In the genomic region with DNA sequence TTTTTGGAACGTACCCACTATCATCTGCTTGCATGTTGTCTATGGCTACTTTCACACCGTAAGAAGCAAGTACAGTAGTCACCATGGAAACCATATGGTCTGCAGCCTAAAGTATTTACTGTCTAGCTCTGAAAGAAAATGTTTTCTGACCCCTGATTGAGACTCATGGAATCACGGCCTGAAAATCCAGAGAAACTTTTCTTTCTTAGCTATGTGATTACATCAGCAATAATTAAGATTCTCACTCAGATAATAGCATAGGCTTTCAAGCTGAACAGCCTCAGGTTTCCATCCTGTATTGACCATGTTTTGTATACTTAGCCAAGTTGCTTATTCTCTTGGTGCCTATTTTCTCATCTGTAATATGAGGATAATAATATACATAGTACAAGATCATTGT, we compare ENCODE assay signal across 19 cellular contexts.
DNase-seq lines count a peak whose midpoint lies in the region; ATAC-seq and TF ChIP-seq lines count a peak whose summit lies in the region.
"Had no signal": no experiment of that assay in that cellular context is flagged by ENCODE, and none has a peak within 500 bp of the region (broad histone marks: within the 10 kb centered on the region; RNA-seq: fewer than 3 reads in every experiment).

No MANE protein-coding gene starts in this region.

- in situ Hi-C loops in IMR-90 (cut with MboI; ENCODE audit: low sequenced_read_pairs): no loop called here

- no peak for TF ChIP-seq RAD21 in IMR-90 (IDR thresholded peaks at IDR 0.05; ENCODE audit: low read length)

- H4K91ac ChIP-seq in IMR-90 (ENCODE audit: insufficient read depth, low read depth, low read length) (no peak overlapping the region), neuronal stem cell (ENCODE audit: low read depth, low read length, poor library complexity) (no peak overlapping the region)

- no peak overlapping the region for H2BK12ac ChIP-seq in neuronal stem cell (ENCODE audit: low read length)

- H3K56ac ChIP-seq in IMR-90 (ENCODE audit: extremely low read depth, insufficient read depth, low read length): no peak overlapping the region

- H3K4me1 ChIP-seq in IMR-90 (ENCODE audit: control insufficient read depth, insufficient read depth, low read length): no peaks in the 10 kb centered on the region
- H3K4me1 ChIP-seq in adipocyte (ENCODE audit: control insufficient read depth, insufficient read depth, low read length): peaks cover 5% of the 10 kb centered on the region
- H3K4me1 ChIP-seq in neuronal stem cell (ENCODE audit: control insufficient read depth in 2 of 2, insufficient read depth in 1 of 2, low read depth in 1 of 2, low read length in 2 of 2): peaks cover 1 to 8% of the 10 kb centered on the region in 2 donors
- H3K4me1 ChIP-seq: BLaER1, Caco-2, HAP-1 had no signal

- H2BK5ac ChIP-seq in IMR-90 (ENCODE audit: low read depth, low read length, poor library complexity, severe bottlenecking) (no peak overlapping the region), neuronal stem cell (ENCODE audit: low read length) (no peak overlapping the region)

- H2AK9ac ChIP-seq in IMR-90 (replicated peaks; ENCODE audit: low read depth, low read length, poor library complexity): no peak overlapping the region

- no TSS peak for BruUV-seq in IMR-90 (replicated peaks; lab: Mats Ljungman, UMichigan)

- CTCF ChIA-PET in IMR-90 (lab: Yijun Ruan, JAX): no interaction called here

- H4K20me1 ChIP-seq in IMR-90 (ENCODE audit: insufficient read depth, low read length): no peaks in the 10 kb centered on the region
- H4K20me1 ChIP-seq: BLaER1 had no signal

- H3K27ac ChIP-seq in IMR-90 (ENCODE audit: insufficient read depth, low read length) (no peak overlapping the region), neuronal stem cell (replicated peaks; ENCODE audit: low read length) (no peak overlapping the region)
- H3K27ac ChIP-seq: BLaER1, C4-2B had no signal

- H3K14ac ChIP-seq in IMR-90 (replicated peaks; ENCODE audit: low read depth, low read length): no peak overlapping the region
- no peak overlapping the region for H3K14ac ChIP-seq in neuronal stem cell (ENCODE audit: low read length)

- no peak overlapping the region for H4K8ac ChIP-seq in IMR-90 (ENCODE audit: low read depth in 2 of 2, low read length in 2 of 2)
- H4K8ac ChIP-seq in neuronal stem cell (ENCODE audit: low read depth, low read length): no peak overlapping the region

- H3K4ac ChIP-seq in IMR-90 (ENCODE audit: low read depth, low read length): no peak overlapping the region
- H3K4ac ChIP-seq in neuronal stem cell (ENCODE audit: low read length): no peak overlapping the region

- TF ChIP-seq CTCF in IMR-90 (conservative IDR thresholded peaks at IDR 0.05; ENCODE audit: low read depth, low read length): no peak

- no peak overlapping the region for H2BK120ac ChIP-seq in IMR-90 (ENCODE audit: low read depth, low read length)
- H2BK120ac ChIP-seq in neuronal stem cell (ENCODE audit: low read depth, low read length): no peak overlapping the region

- H3K27me3 ChIP-seq in IMR-90 (ENCODE audit: control insufficient read depth, insufficient read depth, low read length): no peaks in the 10 kb centered on the region
- H3K27me3 ChIP-seq in adipocyte (replicated peaks; ENCODE audit: control insufficient read depth, insufficient read depth, low read length): no peaks in the 10 kb centered on the region
- no peaks in the 10 kb centered on the region for H3K27me3 ChIP-seq in neuronal stem cell (ENCODE audit: control insufficient read depth in 3 of 3, insufficient read depth in 3 of 3, low read depth in 1 of 3, low read length in 3 of 3)
- H3K27me3 ChIP-seq: BLaER1 had no signal

- TF ChIP-seq POLR2A in IMR-90 (IDR thresholded peaks at IDR 0.05; ENCODE audit: low read depth, low read length): no peak

- H3K4me3 ChIP-seq in IMR-90 (ENCODE audit: insufficient read depth, low read depth, low read length) (no peak overlapping the region), adipocyte (ENCODE audit: low read length) (no peak overlapping the region), neuronal stem cell (ENCODE audit: low read length in 2 of 2) (no peak overlapping the region)
- H3K4me3 ChIP-seq: BLaER1, GM23338, HAP-1 had no signal

- dilution Hi-C loops in IMR-90 (cut with HindIII; ENCODE audit: low sequenced_read_pairs, unreplicated experiment): no loop called here

- H3K79me1 ChIP-seq in IMR-90 (ENCODE audit: low read depth in 1 of 2, low read length in 2 of 2) (no peaks in the 10 kb centered on the region), neuronal stem cell (ENCODE audit: low read depth, low read length) (no peaks in the 10 kb centered on the region)

- POLR2A ChIA-PET in IMR-90 (lab: Charles Lee; ENCODE audit: unreplicated experiment): no interaction called here

- intact Hi-C loops in IMR-90 (cut with micrococcal nuclease): no loop called here

- H2BK20ac ChIP-seq in IMR-90 (ENCODE audit: low read depth, low read length): no peak overlapping the region

- H2AFZ ChIP-seq in IMR-90 (replicated peaks; ENCODE audit: low read length, poor library complexity): no peak overlapping the region
- H2AFZ ChIP-seq in neuronal stem cell (ENCODE audit: low read length): peak overlapping the region; percentile 47
- H2AFZ ChIP-seq: GM23338 had no signal

- 38% methylated on average over 1 of the region's 3 CpGs; no CpG with 5 or more reads in 1 of the 2 experiments for WGBS in IMR-90 (ENCODE audit: extremely low coverage in 2 of 2, insufficient read length in 1 of 2), 2 experiments
- WGBS in neuronal stem cell (ENCODE audit: extremely low coverage in 2 of 2, insufficient read length in 2 of 2, insufficient replicate concordance in 1 of 2), 2 donors: no CpG with 5 or more reads among the region's 3 CpGs

- peak; percentile 4 for DNase-seq in NCI-H748 (lab: John Stamatoyannopoulos, UW; ENCODE audit: unreplicated experiment)
- DNase-seq in NCI-H748 treated with DMSO at 0.1 percent for 48 hours (lab: John Stamatoyannopoulos, UW): no peak
- DNase-seq in IMR-90: no peak
- peak; percentile 25 for DNase-seq in adipocyte (ENCODE audit: low read depth)
- DNase-seq in neuronal stem cell (ENCODE audit: low spot score): no peak
- DNase-seq in ureter (ENCODE audit: low spot score): no peak
- DNase-seq in activated gamma-delta T cell (lab: John Stamatoyannopoulos, UW): no peak
- no peak for DNase-seq in GOT3 (lab: John Stamatoyannopoulos, UW)
- DNase-seq: Caco-2; CD4-positive, CD25-positive, alpha-beta regulatory T cell; CD8-positive, alpha-beta T cell; DMS53; DMS79 treated with DMSO at 0.1 percent for 48 hours; GF-D8; HFFc6 had no signal

- no peak for ATAC-seq in IMR-90 (ENCODE audit: low read depth)
- ATAC-seq: CD8-positive, alpha-beta T cell; GM23338 had no signal

- no peak overlapping the region for H2BK15ac ChIP-seq in IMR-90 (ENCODE audit: low read depth, low read length)
- no peak overlapping the region for H2BK15ac ChIP-seq in neuronal stem cell (ENCODE audit: low read length)

- H3K4me2 ChIP-seq in IMR-90 (ENCODE audit: low read depth, low read length) (no peak overlapping the region), neuronal stem cell (ENCODE audit: insufficient read depth, low read length, poor library complexity, severe bottlenecking) (no peak overlapping the region)
- H3K4me2 ChIP-seq: BLaER1, GM23338 had no signal

- no peak overlapping the region for H3K23ac ChIP-seq in IMR-90 (ENCODE audit: low read depth, low read length)
- no peak overlapping the region for H3K23ac ChIP-seq in neuronal stem cell (ENCODE audit: low read depth, low read length, poor library complexity)

- H2AK5ac ChIP-seq in IMR-90 (ENCODE audit: low read depth, low read length) (no peak overlapping the region), neuronal stem cell (ENCODE audit: low read depth, low read length) (no peak overlapping the region)

- H3K9me1 ChIP-seq in IMR-90 (ENCODE audit: insufficient read depth, low read length): no peaks in the 10 kb centered on the region

- no peaks in the 10 kb centered on the region for H3K9me3 ChIP-seq in IMR-90 (ENCODE audit: control insufficient read depth, insufficient read depth, low read length)
- H3K9me3 ChIP-seq in adipocyte (ENCODE audit: control insufficient read depth, low read length): no peaks in the 10 kb centered on the region
- peaks cover 0 to 7% of the 10 kb centered on the region in 2 donors for H3K9me3 ChIP-seq in neuronal stem cell (replicated peaks in 1 of 2; ENCODE audit: control insufficient read depth in 2 of 2, insufficient read depth in 1 of 2, low read depth in 1 of 2, low read length in 2 of 2)
- H3K9me3 ChIP-seq: BLaER1, Caco-2, HAP-1 had no signal

- H3K18ac ChIP-seq in IMR-90 (ENCODE audit: low read depth, low read length): no peak overlapping the region
- no peak overlapping the region for H3K18ac ChIP-seq in neuronal stem cell (ENCODE audit: low read length)

- no peak overlapping the region for H4K5ac ChIP-seq in IMR-90 (ENCODE audit: low read depth, low read length)

- H3K36me3 ChIP-seq in IMR-90 (ENCODE audit: control insufficient read depth, insufficient read depth, low read length): no peaks in the 10 kb centered on the region
- H3K36me3 ChIP-seq in adipocyte (ENCODE audit: control insufficient read depth, insufficient read depth, low read length, severe bottlenecking): no peaks in the 10 kb centered on the region
- H3K36me3 ChIP-seq in neuronal stem cell (replicated peaks in 1 of 2; ENCODE audit: control insufficient read depth in 2 of 2, insufficient read depth in 2 of 2, low read length in 2 of 2): no peaks in the 10 kb centered on the region
- H3K36me3 ChIP-seq: BLaER1, HAP-1 had no signal

- H3K9ac ChIP-seq in IMR-90 (ENCODE audit: low read depth, low read length) (no peak overlapping the region), adipocyte (ENCODE audit: low read length) (no peak overlapping the region), neuronal stem cell (ENCODE audit: low read depth, low read length, poor library complexity) (no peak overlapping the region)
- H3K9ac ChIP-seq: BLaER1 had no signal

TF ChIP-seq in IMR-90, 13 proteins besides CTCF, POLR2A, EP300 and RAD21:
- TF ChIP-seq MAFK (IDR thresholded peaks at IDR 0.05; ENCODE audit: low read depth, low read length): peak; percentile 55
- no peak for TF ChIP-seq FOS (IDR thresholded peaks at IDR 0.05; ENCODE audit: low read depth, low read length)

Comparison
In these comparisons a context has a peak if more than half of its experiments do, and no peak if none do; other contexts are left out.
1. DNase-seq: peak in NCI-H748 (single experiment) and adipocyte (single experiment); none in NCI-H748 treated with DMSO at 0.1 percent for 48 hours (single experiment), IMR-90 (single experiment), neuronal stem cell (single experiment), ureter (single experiment), activated gamma-delta T cell (single experiment) and GOT3 (single experiment).